11 cellular contexts compared by ENCODE assay signal in the genomic region with DNA sequence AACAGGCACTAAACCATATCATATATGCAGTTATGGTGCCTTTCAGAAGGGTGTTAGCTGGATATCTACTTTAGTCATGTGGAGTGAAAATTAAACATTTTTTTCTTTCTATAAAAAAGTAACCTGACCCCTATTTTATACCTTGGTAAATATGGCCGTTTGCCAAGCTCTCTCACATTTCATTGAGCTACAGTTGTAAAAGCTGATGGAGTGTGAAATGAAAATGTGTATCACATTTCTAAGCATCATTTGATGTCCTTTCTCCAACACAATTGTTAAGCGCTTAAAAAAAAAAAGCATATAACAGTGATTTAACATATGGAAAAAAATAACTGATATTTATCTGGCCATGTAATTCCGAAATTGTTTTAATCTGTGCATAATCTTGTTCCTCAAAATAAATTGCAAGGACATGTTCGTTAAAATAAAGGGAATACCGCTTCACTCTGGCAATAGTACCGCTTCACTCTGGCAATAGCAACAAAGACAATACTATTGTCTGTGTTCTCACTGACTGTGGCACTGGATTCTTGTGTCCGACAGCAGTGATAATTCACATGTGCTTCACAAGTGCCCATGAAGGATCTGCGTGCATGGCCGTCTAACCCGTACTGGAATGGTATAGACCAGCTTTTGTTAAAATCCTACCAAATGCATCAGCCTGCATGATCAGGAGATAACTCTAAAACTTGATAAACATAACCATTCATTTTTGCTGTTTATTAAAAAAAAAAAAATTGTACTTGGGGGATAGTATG.
A peak's percentile ranks its signal among the peaks of the same experiment; 100 is the strongest.
DNase-seq lines count a peak whose midpoint lies in the region; ATAC-seq and TF ChIP-seq lines count a peak whose summit lies in the region.
"Had no signal": no experiment of that assay in that cellular context is flagged by ENCODE, and none has a peak within 500 bp of the region (broad histone marks: within the 10 kb centered on the region; RNA-seq: fewer than 3 reads in every experiment).

No MANE protein-coding gene starts in this region.

- WGBS in SK-N-SH (ENCODE audit: low lambda C conversion rate): 64% methylated on average over 10 of the region's 10 CpGs
- WGBS in stomach, 5 donors: 79 to 90% (median 86%) methylated on average over 10 of the region's 10 CpGs

- no peaks in the 10 kb centered on the region for H3K36me3 ChIP-seq in SK-N-SH (replicated peaks in 1 of 2; ENCODE audit: control insufficient read depth in 1 of 2, insufficient read depth in 2 of 2, low read length in 1 of 2)
- peaks cover 0 to 4% (median 0%) of the 10 kb centered on the region in 4 donors for H3K36me3 ChIP-seq in stomach
- H3K36me3 ChIP-seq: upper lobe of left lung had no signal

- H3K27me3 ChIP-seq in SK-N-SH (ENCODE audit: insufficient read depth): no peaks in the 10 kb centered on the region
- H3K27me3 ChIP-seq in stomach: no peaks in the 10 kb centered on the region
- H3K27me3 ChIP-seq: upper lobe of left lung had no signal

- H2AFZ ChIP-seq in SK-N-SH (ENCODE audit: low read depth): no peak overlapping the region

- no peaks in the 10 kb centered on the region for H3K79me2 ChIP-seq in SK-N-SH (ENCODE audit: insufficient read depth)

- H3K4me1 ChIP-seq in SK-N-SH (ENCODE audit: control insufficient read depth in 1 of 2, insufficient read depth in 2 of 2, low read depth in 1 of 2, low read length in 1 of 2) (peaks cover 15 to 39% of the 10 kb centered on the region in 2 experiments; a peak in 3 of 4 replicates), stomach (peaks cover 0 to 16% (median 3%) of the 10 kb centered on the region in 4 donors)

- TF ChIP-seq EP300 in SK-N-SH (IDR thresholded peaks at IDR 0.05; ENCODE audit: borderline replicate concordance in 1 of 2, low read depth in 1 of 2, low read length in 1 of 2): 0 out of 4 replicates have a peak, but pooled peaks of 1 of the 2 experiments have one; percentile 5
- TF ChIP-seq EP300 in stomach (IDR thresholded peaks at IDR 0.05): no peak

- no peak overlapping the region for H3K9ac ChIP-seq in SK-N-SH

- ATAC-seq in HG02852 (IDR thresholded peaks at IDR 0.05; ENCODE audit: unreplicated experiment): no peak

- no peak overlapping the region for H3K4me3 ChIP-seq in SK-N-SH (ENCODE audit: low read depth in 2 of 2, low read length in 1 of 2)
- H3K4me3 ChIP-seq in stomach: no peak overlapping the region
- H3K4me3 ChIP-seq: upper lobe of left lung had no signal

- no peaks in the 10 kb centered on the region for H3K9me2 ChIP-seq in SK-N-SH

- peak; percentile 32 for TF ChIP-seq RAD21 in SK-N-SH (IDR thresholded peaks at IDR 0.05; ENCODE audit: low read length)

- POLR2A ChIA-PET in SK-N-SH (lab: Yijun Ruan, JAX): interaction anchor here (0.6 to 4.1 kb wide), 8 partner anchors 39 to 624 kb away, joined by 3 to 41 read pairs (median 8); a partner anchor contains a TSS

- intact Hi-C loops in stomach (cut with DNase I; ENCODE audit: low total_unique reads): no loop called here

- TF ChIP-seq POLR2A in stomach (IDR thresholded peaks at IDR 0.05): no peak

- no peaks in the 10 kb centered on the region for H4K20me1 ChIP-seq in SK-N-SH (ENCODE audit: insufficient read depth)

- TF ChIP-seq CTCF in 22Rv1 (IDR thresholded peaks at IDR 0.05): no peak
- no peak for TF ChIP-seq CTCF in SK-N-SH (IDR thresholded peaks at IDR 0.05)
- no peak for TF ChIP-seq CTCF in GM10266 (IDR thresholded peaks at IDR 0.05; ENCODE audit: control insufficient read depth, insufficient read depth, low read depth, missing control alignments)
- TF ChIP-seq CTCF in stomach (IDR thresholded peaks at IDR 0.05): no peak

- no peaks in the 10 kb centered on the region for H3F3A ChIP-seq in SK-N-SH (replicated peaks; ENCODE audit: insufficient read depth)

- CTCF ChIA-PET in SK-N-SH (lab: Yijun Ruan, JAX): interaction anchor here (0.6 to 1.7 kb wide), 9 partner anchors 21 to 326 kb away, joined by 3 to 6 read pairs (median 3); no protein-coding TSS in a partner anchor

- DNase-seq in NCI-H1092 treated with DMSO at 0.1 percent for 48 hours (lab: John Stamatoyannopoulos, UW) (peak; percentile 95), NCI-H2171 treated with DMSO at 0.1 percent for 48 hours (lab: John Stamatoyannopoulos, UW) (peak; percentile 97), SK-N-SH (peak; percentile 47), GM10266 (ENCODE audit: extremely low spot score) (no peak), KG1 (lab: John Stamatoyannopoulos, UW) (no peak), stomach (no peak)
- DNase-seq: activated CD4-positive, alpha-beta T cell treated with anti-CD3 and anti-CD28 coated beads, Interleukin-2, amount 50 U/mL, for 4 hours; stimulated activated CD8-positive, alpha-beta memory T cell treated with anti-CD3 and anti-CD28 coated beads, Interleukin-4, amount 100 ng/mL, for 48 hours; upper lobe of left lung had no signal

- no peak overlapping the region for H3K4me2 ChIP-seq in SK-N-SH

- no peaks in the 10 kb centered on the region for H3K9me3 ChIP-seq in SK-N-SH
- H3K9me3 ChIP-seq in stomach: no peaks in the 10 kb centered on the region
- H3K9me3 ChIP-seq: upper lobe of left lung had no signal

- H3K27ac ChIP-seq in 22Rv1 (peak overlapping the region; percentile 40; the same call in 1 of the 2 replicates), SK-N-SH (ENCODE audit: low read depth in 2 of 2, low read length in 1 of 2) (peak overlapping the region in 1 of 2 experiments; percentile 99; a peak in 3 of 4 replicates), stomach (no peak overlapping the region)
- H3K27ac ChIP-seq: upper lobe of left lung had no signal

TF ChIP-seq in SK-N-SH, 30 proteins besides CTCF, POLR2A, EP300 and RAD21:
- peak; percentile 86; the same call in 1 of the 2 replicates for TF ChIP-seq MXI1 (IDR thresholded peaks at IDR 0.05; ENCODE audit: low read depth, low read length)
- TF ChIP-seq ELF1 (IDR thresholded peaks at IDR 0.05): no peak
- no peak for TF ChIP-seq SIN3A (IDR thresholded peaks at IDR 0.05; ENCODE audit: borderline replicate concordance, low read depth, low read length)
- no peak for TF ChIP-seq JUND (IDR thresholded peaks at IDR 0.05)
- TF ChIP-seq, protein P1, sequence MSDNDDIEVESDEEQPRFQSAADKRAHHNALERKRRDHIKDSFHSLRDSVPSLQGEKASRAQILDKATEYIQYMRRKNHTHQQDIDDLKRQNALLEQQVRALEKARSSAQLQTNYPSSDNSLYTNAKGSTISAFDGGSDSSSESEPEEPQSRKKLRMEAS (IDR thresholded peaks at IDR 0.05; ENCODE audit: low read depth): no peak
- TF ChIP-seq FOSL2 (IDR thresholded peaks at IDR 0.05; ENCODE audit: borderline replicate concordance, low read depth): no peak
- TF ChIP-seq, protein P2, sequence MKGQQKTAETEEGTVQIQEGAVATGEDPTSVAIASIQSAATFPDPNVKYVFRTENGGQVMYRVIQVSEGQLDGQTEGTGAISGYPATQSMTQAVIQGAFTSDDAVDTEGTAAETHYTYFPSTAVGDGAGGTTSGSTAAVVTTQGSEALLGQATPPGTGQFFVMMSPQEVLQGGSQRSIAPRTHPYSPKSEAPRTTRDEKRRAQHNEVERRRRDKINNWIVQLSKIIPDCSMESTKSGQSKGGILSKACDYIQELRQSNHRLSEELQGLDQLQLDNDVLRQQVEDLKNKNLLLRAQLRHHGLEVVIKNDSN (IDR thresholded peaks at IDR 0.05; ENCODE audit: borderline replicate concordance, low read depth): no peak
- peak; percentile 64 for TF ChIP-seq GATA2 (CRISPR knock-in tag; IDR thresholded peaks at IDR 0.05)
- 0 out of 2 replicates have a peak, but pooled peaks have one; percentile 35 for TF ChIP-seq RCOR1 (IDR thresholded peaks at IDR 0.05; ENCODE audit: low read length)
TF ChIP-seq in SK-N-SH: peak in this region for 3.

Comparison
In these comparisons a context has a peak if more than half of its experiments do, and no peak if none do; other contexts are left out.
1. DNase-seq: peak in NCI-H1092 treated with DMSO at 0.1 percent for 48 hours (single experiment), NCI-H2171 treated with DMSO at 0.1 percent for 48 hours (single experiment) and SK-N-SH (single experiment); none in GM10266 (single experiment), KG1 (single experiment) and stomach (single experiment).